ENCODE assay signal across 9 cellular contexts in the genomic region with DNA sequence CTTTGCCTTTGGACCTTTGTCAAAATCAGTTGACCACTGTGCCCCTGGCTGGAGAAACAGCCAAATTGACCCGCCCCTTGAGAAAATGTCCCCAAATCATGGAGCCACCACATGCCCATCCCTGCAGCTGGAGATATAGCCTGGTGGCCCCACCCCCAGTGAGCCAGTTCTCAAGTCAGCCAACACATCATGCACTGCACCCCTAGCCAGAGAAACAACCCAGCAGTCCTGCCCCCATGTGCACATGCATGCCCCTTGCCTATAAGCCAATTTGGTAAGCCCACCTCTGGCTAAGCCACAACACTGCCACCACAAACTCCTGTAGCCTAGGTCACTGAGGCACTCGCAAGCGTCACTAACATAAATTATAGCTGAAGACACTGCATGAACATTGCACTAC.
"Had no signal": no experiment of that assay in that cellular context is flagged by ENCODE, and none has a peak within 500 bp of the region (broad histone marks: within the 10 kb centered on the region; RNA-seq: fewer than 3 reads in every experiment).

No MANE protein-coding gene starts in this region.

- H3K4me1 ChIP-seq: HAP-1 had no signal

- H3K4me1 Mint-ChIP-seq: GM23338, H9 had no signal

- H3K4me3 Mint-ChIP-seq: GM23338, H9, HFFc6 had no signal

- H3K9me3 ChIP-seq: HAP-1 had no signal

- H3K27ac Mint-ChIP-seq: GM23338, H9, HFFc6 had no signal

- H3K27ac ChIP-seq: GM23248 had no signal

- DNase-seq: GM23248, GOT3, H7, H9, HCEC 1CT, HFFc6 had no signal

- ATAC-seq: GM23338, HCT116 had no signal

- H3K4me3 ChIP-seq: GM23248, GM23338, HAP-1 had no signal

- H3K36me3 ChIP-seq: HAP-1 had no signal
